Comparison of ENCODE assay signal across 6 cellular contexts in the genomic region with DNA sequence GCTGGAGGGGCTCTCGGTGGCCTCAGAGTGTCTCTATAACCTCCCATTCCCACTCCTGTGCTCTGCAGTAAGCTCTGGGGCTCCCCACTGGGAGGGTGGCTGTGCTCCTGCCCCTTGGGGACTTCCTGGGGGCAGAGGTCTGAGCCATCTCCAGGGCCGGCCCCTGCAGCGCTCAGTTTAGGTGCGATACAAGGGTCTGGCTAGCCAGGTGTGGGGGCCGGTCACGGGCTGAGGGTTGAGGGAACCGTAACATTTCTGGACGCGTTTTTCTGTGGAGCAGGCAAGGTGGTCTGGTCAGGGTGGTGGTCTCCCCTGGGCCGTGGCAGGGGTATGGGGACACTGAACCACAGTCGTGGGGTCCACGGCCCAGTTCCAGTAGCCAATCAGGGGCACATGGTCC. TPM values are rescaled to one million over a fixed set of nuclear protein-coding genes. Genes with fewer than 3 reads are reported as not detected.
"Had no signal": no experiment of that assay in that cellular context is flagged by ENCODE, and none has a peak within 500 bp of the region (broad histone marks: within the 10 kb centered on the region; RNA-seq: fewer than 3 reads in every experiment).

No MANE protein-coding gene starts in this region.

- H3K9ac ChIP-seq: GM23248 had no signal

- H2AFZ ChIP-seq: GM23248 had no signal

- H3K27ac ChIP-seq: GM23248 had no signal

- DNase-seq: GM23248, GOT3, H9, HCEC 1CT had no signal

- H3K4me3 ChIP-seq: GM23248 had no signal

RNA-seq across cellular contexts. Expression of a gene that starts 38.0 kb away (rescaled TPM):
- total RNA-seq: GM23248, H9, HT-29 had no signal
- polyA plus RNA-seq: GM23248, IgD-negative memory B cell had no signal
